Comparison of ENCODE assay signal across 17 cellular contexts in genomic region chr10:30854656-30855055, GRCh38.
"Had no signal": no experiment of that assay in that cellular context is flagged by ENCODE, and none has a peak within 500 bp of the region (broad histone marks: within the 10 kb centered on the region; RNA-seq: fewer than 3 reads in every experiment).

No MANE protein-coding gene starts in this region.

- H3K27me3 ChIP-seq: brain microvascular endothelial cell, gastroesophageal sphincter, suprapubic skin had no signal

- H3K4me1 ChIP-seq: prostate gland had no signal

- H3K4me3 ChIP-seq: gastroesophageal sphincter, prostate gland, suprapubic skin had no signal

- H3K4me1 Mint-ChIP-seq: activated naive CD8-positive, alpha-beta T cell treated with anti-CD3 and anti-CD28 coated beads for 36 hours had no signal

- H3K36me3 Mint-ChIP-seq: activated naive CD8-positive, alpha-beta T cell treated with anti-CD3 and anti-CD28 coated beads for 36 hours; natural killer cell treated with Interleukin-12 subunit alpha and Interleukin-12 subunit beta and Interleukin-15 and Interleukin-18, amount 100 ng/mL, for 72 hours had no signal

- H3K36me3 ChIP-seq: brain microvascular endothelial cell, prostate gland had no signal

- H3K27ac ChIP-seq: brain microvascular endothelial cell, gastroesophageal sphincter, prostate gland, suprapubic skin had no signal

- H3K27ac Mint-ChIP-seq: activated naive CD8-positive, alpha-beta T cell treated with anti-CD3 and anti-CD28 coated beads for 36 hours; endodermal cell; natural killer cell treated with Interleukin-12 subunit alpha and Interleukin-12 subunit beta and Interleukin-15 and Interleukin-18, amount 100 ng/mL, for 72 hours; stimulated activated naive CD8-positive, alpha-beta T cell treated with anti-CD3 and anti-CD28 coated beads, Interleukin-15, Interleukin-2, amounts not matched to agents 100 ng/mL and 50 ng/mL, for 24 hours had no signal

- H3K4me3 Mint-ChIP-seq: activated CD4-positive, alpha-beta T cell treated with anti-CD3 and anti-CD28 coated beads, Interleukin-2, amount 10 ng/mL, durations not matched to agents 7 days and 5 days; activated naive CD8-positive, alpha-beta T cell treated with anti-CD3 and anti-CD28 coated beads for 36 hours; endodermal cell; natural killer cell treated with Interleukin-12 subunit alpha and Interleukin-12 subunit beta and Interleukin-15 and Interleukin-18, amount 100 ng/mL, for 72 hours; stimulated activated naive CD8-positive, alpha-beta T cell treated with anti-CD3 and anti-CD28 coated beads, Interleukin-15, Interleukin-2, amounts not matched to agents 100 ng/mL and 50 ng/mL, for 24 hours had no signal

- H3K9me3 Mint-ChIP-seq: activated CD4-positive, alpha-beta T cell treated with anti-CD3 and anti-CD28 coated beads, Interleukin-2, amount 10 ng/mL, durations not matched to agents 7 days and 5 days; activated naive CD8-positive, alpha-beta T cell treated with anti-CD3 and anti-CD28 coated beads for 36 hours; endodermal cell; natural killer cell treated with Interleukin-12 subunit alpha and Interleukin-12 subunit beta and Interleukin-15 and Interleukin-18, amount 100 ng/mL, for 72 hours; stimulated activated naive CD8-positive, alpha-beta T cell treated with anti-CD3 and anti-CD28 coated beads, Interleukin-15, Interleukin-2, amounts not matched to agents 100 ng/mL and 50 ng/mL, for 24 hours had no signal

- DNase-seq: activated CD4-positive, alpha-beta T cell treated with anti-CD3 and anti-CD28 coated beads, Interleukin-2, amount 10 ng/mL, durations not matched to agents 7 days and 5 days; activated CD8-positive, alpha-beta memory T cell treated with anti-CD3 and anti-CD28 coated beads for 24 hours; activated gamma-delta T cell treated with Interleukin-2 at 50 U/mL for 16 hours; activated naive CD8-positive, alpha-beta T cell treated with anti-CD3 and anti-CD28 coated beads for 36 hours; amygdala; brain microvascular endothelial cell; cerebellar nuclear complex; endodermal cell; right cardiac atrium; small intestine; SW 1271; trophoblast cell had no signal

- H3K9me3 ChIP-seq: gastroesophageal sphincter, prostate gland, suprapubic skin had no signal

- H3K27me3 Mint-ChIP-seq: activated CD4-positive, alpha-beta T cell treated with anti-CD3 and anti-CD28 coated beads, Interleukin-2, amount 10 ng/mL, durations not matched to agents 7 days and 5 days; activated naive CD8-positive, alpha-beta T cell treated with anti-CD3 and anti-CD28 coated beads for 36 hours; natural killer cell treated with Interleukin-12 subunit alpha and Interleukin-12 subunit beta and Interleukin-15 and Interleukin-18, amount 100 ng/mL, for 72 hours; stimulated activated naive CD8-positive, alpha-beta T cell treated with anti-CD3 and anti-CD28 coated beads, Interleukin-15, Interleukin-2, amounts not matched to agents 100 ng/mL and 50 ng/mL, for 24 hours had no signal
